18 cellular contexts compared by ENCODE assay signal in genomic region chr13:99722931-99723330, GRCh38.
DNase-seq lines count a peak whose midpoint lies in the region; ATAC-seq and TF ChIP-seq lines count a peak whose summit lies in the region.
"Had no signal": no experiment of that assay in that cellular context is flagged by ENCODE, and none has a peak within 500 bp of the region (broad histone marks: within the 10 kb centered on the region; RNA-seq: fewer than 3 reads in every experiment).

No MANE protein-coding gene starts in this region.

- H4K20me1 ChIP-seq in GM23338 (replicated peaks; ENCODE audit: insufficient read depth) (no peaks in the 10 kb centered on the region), neural progenitor cell (ENCODE audit: low read depth) (no peaks in the 10 kb centered on the region)

- no peak for TF ChIP-seq EP300 in tibial nerve (IDR thresholded peaks at IDR 0.05)

- ATAC-seq in GM23338, result no peak
- ATAC-seq in activated naive CD8-positive, alpha-beta T cell treated with anti-CD3 and anti-CD28 coated beads, Interleukin-2, amount 50 U/mL, for 24 hours, result no peak

- H3K79me2 ChIP-seq in GM23338 (replicated peaks; ENCODE audit: insufficient read depth) (no peaks in the 10 kb centered on the region), neural progenitor cell (ENCODE audit: low read depth) (peaks cover 4% of the 10 kb centered on the region)

- peaks cover under 1% of the 10 kb centered on the region; the same call in 1 of the 2 replicates for H3F3A ChIP-seq in GM23338 (replicated peaks; ENCODE audit: low read depth)
- peaks cover 89% of the 10 kb centered on the region for H3F3A ChIP-seq in neural progenitor cell (ENCODE audit: low read depth)

- H3K9me3 ChIP-seq in endodermal cell (ENCODE audit: control insufficient read depth, low read length) (no peaks in the 10 kb centered on the region), neural progenitor cell (ENCODE audit: low read depth) (no peaks in the 10 kb centered on the region), tibial nerve (no peaks in the 10 kb centered on the region)
- H3K9me3 ChIP-seq: SJSA1 had no signal

- H3K4me3 ChIP-seq in GM23338, result no peak overlapping the region
- no peak overlapping the region for H3K4me3 ChIP-seq in endodermal cell (ENCODE audit: low read length)
- no peak overlapping the region for H3K4me3 ChIP-seq in neural progenitor cell
- H3K4me3 ChIP-seq in tibial nerve, result no peak overlapping the region
- H3K4me3 ChIP-seq: SJSA1 had no signal

- DNase-seq in GM23338 (ENCODE audit: low spot score) (no peak), NCI-H2081 treated with DMSO at 0.1 percent for 48 hours (lab: John Stamatoyannopoulos, UW) (peak; percentile 38), endodermal cell (no peak), neural progenitor cell (ENCODE audit: low spot score) (no peak), tibial nerve (ENCODE audit: low spot score in 2 of 2) (no peak), NCI-H1694 (lab: John Stamatoyannopoulos, UW) (no peak), G401 (ENCODE audit: low spot score) (no peak)
- no peak for DNase-seq in activated naive CD8-positive, alpha-beta T cell treated with anti-CD3 and anti-CD28 coated beads, Interleukin-2, amount 50 U/mL, for 24 hours
- DNase-seq: C1 segment of cervical spinal cord, GF-D8, H7, KBM-7, NCI-H187, NCI-H446, NCI-H82, SW 1271 had no signal

- 68 to 92% methylated on average over 3 to 7 of the region's 7 CpGs for WGBS in endodermal cell (ENCODE audit: insufficient coverage in 1 of 2, insufficient read length in 1 of 2), 2 experiments
- 67 to 68% methylated on average over 7 of the region's 7 CpGs for WGBS in tibial nerve, 2 donors

- H3K27me3 ChIP-seq in GM23338 (ENCODE audit: insufficient read depth) (no peaks in the 10 kb centered on the region), endodermal cell (ENCODE audit: control insufficient read depth, insufficient read depth, low read length, poor library complexity, severe bottlenecking) (no peaks in the 10 kb centered on the region), neural progenitor cell (no peaks in the 10 kb centered on the region), tibial nerve (no peaks in the 10 kb centered on the region)

- H3K27ac Mint-ChIP-seq in GM23338, result peak overlapping the region; percentile 73; the same call in 1 of the 2 replicates
- H3K27ac Mint-ChIP-seq in endodermal cell, result no peak overlapping the region
- peak overlapping the region; percentile 99 for H3K27ac Mint-ChIP-seq in neural progenitor cell
- no peak overlapping the region for H3K27ac Mint-ChIP-seq in activated naive CD8-positive, alpha-beta T cell treated with anti-CD3 and anti-CD28 coated beads, Interleukin-2, amount 50 U/mL, for 24 hours

- peaks cover 8% of the 10 kb centered on the region for H3K27me3 Mint-ChIP-seq in GM23338 (ENCODE audit: insufficient read depth, low read depth, poor library complexity)
- no peaks in the 10 kb centered on the region for H3K27me3 Mint-ChIP-seq in endodermal cell (ENCODE audit: insufficient read depth)
- peaks cover 3% of the 10 kb centered on the region for H3K27me3 Mint-ChIP-seq in neural progenitor cell (ENCODE audit: insufficient read depth, low read depth)
- H3K27me3 Mint-ChIP-seq in activated naive CD8-positive, alpha-beta T cell treated with anti-CD3 and anti-CD28 coated beads, Interleukin-2, amount 50 U/mL, for 24 hours, result no peaks in the 10 kb centered on the region

- H2AFZ ChIP-seq in GM23338 (no peak overlapping the region), neural progenitor cell (replicated peaks) (no peak overlapping the region)

- no peak overlapping the region for H3K27ac ChIP-seq in GM23338 (ENCODE audit: low read depth)
- peak overlapping the region; percentile 87 for H3K27ac ChIP-seq in endodermal cell (ENCODE audit: low read depth, low read length)
- H3K27ac ChIP-seq in neural progenitor cell, result peak overlapping the region; percentile 98
- no peak overlapping the region for H3K27ac ChIP-seq in tibial nerve
- H3K27ac ChIP-seq: HL-60, SJSA1 had no signal

- H3K9me3 Mint-ChIP-seq in GM23338, result no peaks in the 10 kb centered on the region
- H3K9me3 Mint-ChIP-seq in endodermal cell, result no peaks in the 10 kb centered on the region
- no peaks in the 10 kb centered on the region for H3K9me3 Mint-ChIP-seq in neural progenitor cell
- H3K9me3 Mint-ChIP-seq in activated naive CD8-positive, alpha-beta T cell treated with anti-CD3 and anti-CD28 coated beads, Interleukin-2, amount 50 U/mL, for 24 hours, result no peaks in the 10 kb centered on the region

- H3K36me3 Mint-ChIP-seq in GM23338 (ENCODE audit: low read depth) (no peaks in the 10 kb centered on the region; the same call in 2 of the 3 replicates), endodermal cell (ENCODE audit: low read depth) (no peaks in the 10 kb centered on the region), neural progenitor cell (peaks cover 4% of the 10 kb centered on the region)
- H3K36me3 Mint-ChIP-seq in activated naive CD8-positive, alpha-beta T cell treated with anti-CD3 and anti-CD28 coated beads, Interleukin-2, amount 50 U/mL, for 24 hours (ENCODE audit: low read depth), result no peaks in the 10 kb centered on the region

- TF ChIP-seq CTCF in GM23338 (conservative IDR thresholded peaks at IDR 0.05; ENCODE audit: low read depth in 2 of 2) (no peak), endodermal cell (conservative IDR thresholded peaks at IDR 0.05) (no peak), neural progenitor cell (IDR thresholded peaks at IDR 0.05) (no peak), tibial nerve (IDR thresholded peaks at IDR 0.05) (no peak)

- H3K4me3 Mint-ChIP-seq in GM23338 (no peak overlapping the region; the same call in 2 of the 3 replicates), endodermal cell (no peak overlapping the region), neural progenitor cell (peak overlapping the region; percentile 44)
- no peak overlapping the region for H3K4me3 Mint-ChIP-seq in activated naive CD8-positive, alpha-beta T cell treated with anti-CD3 and anti-CD28 coated beads, Interleukin-2, amount 50 U/mL, for 24 hours

- no peaks in the 10 kb centered on the region for H3K36me3 ChIP-seq in GM23338 (ENCODE audit: insufficient read depth)
- no peaks in the 10 kb centered on the region for H3K36me3 ChIP-seq in endodermal cell (ENCODE audit: control insufficient read depth, insufficient read depth, low read length)
- H3K36me3 ChIP-seq in neural progenitor cell, result no peaks in the 10 kb centered on the region
- H3K36me3 ChIP-seq in tibial nerve, result no peaks in the 10 kb centered on the region
- H3K36me3 ChIP-seq: SJSA1 had no signal

- no peak for TF ChIP-seq POLR2A in tibial nerve (IDR thresholded peaks at IDR 0.05)

- in situ Hi-C loops in G401 (cut with HindIII; ENCODE audit: low sequenced_read_pairs), result no loop called here

- no peak overlapping the region for H3K9ac ChIP-seq in endodermal cell (ENCODE audit: extremely low read depth, low read length, poor library complexity, severe bottlenecking)
- H3K9ac ChIP-seq in neural progenitor cell, result no peak overlapping the region

- H3K4me2 ChIP-seq in GM23338 (no peak overlapping the region), neural progenitor cell (peak overlapping the region; percentile 69)

- H3K4me1 ChIP-seq in GM23338 (ENCODE audit: insufficient read depth) (peaks cover 64% of the 10 kb centered on the region), endodermal cell (ENCODE audit: control insufficient read depth, insufficient read depth, low read length) (peaks cover 19% of the 10 kb centered on the region), neural progenitor cell (peaks cover 85% of the 10 kb centered on the region), tibial nerve (no peaks in the 10 kb centered on the region)
- H3K4me1 ChIP-seq: SJSA1 had no signal

- H3K4me1 Mint-ChIP-seq in GM23338, result peaks cover 70% of the 10 kb centered on the region
- peaks cover 57% of the 10 kb centered on the region for H3K4me1 Mint-ChIP-seq in endodermal cell
- H3K4me1 Mint-ChIP-seq in neural progenitor cell, result peaks cover 76% of the 10 kb centered on the region
- no peaks in the 10 kb centered on the region for H3K4me1 Mint-ChIP-seq in activated naive CD8-positive, alpha-beta T cell treated with anti-CD3 and anti-CD28 coated beads, Interleukin-2, amount 50 U/mL, for 24 hours

- no peaks in the 10 kb centered on the region for H3K9me2 ChIP-seq in GM23338 (ENCODE audit: insufficient read depth)

TF ChIP-seq in GM23338, 12 proteins besides CTCF, POLR2A, EP300 and RAD21 (continues in another document):
- TF ChIP-seq NANOG (IDR thresholded peaks at IDR 0.05; ENCODE audit: borderline replicate concordance) (no peak), ETS1 (IDR thresholded peaks at IDR 0.05) (no peak), ZNF114 (CRISPR knock-in tag; IDR thresholded peaks at IDR 0.05) (no peak), JUNB (IDR thresholded peaks at IDR 0.05; ENCODE audit: unreplicated experiment) (no peak), EZH2phosphoT487 (IDR thresholded peaks at IDR 0.05; ENCODE audit: unreplicated experiment) (no peak)

Comparison
In these comparisons a context has a peak if more than half of its experiments do, and no peak if none do; other contexts are left out.
1. H3K27ac ChIP-seq: peak in endodermal cell (single experiment) and neural progenitor cell (single experiment); none in GM23338 (single experiment) and tibial nerve (0 of 4).
2. H3K27ac Mint-ChIP-seq: peak in GM23338 (single experiment) and neural progenitor cell (single experiment); none in endodermal cell (single experiment) and activated naive CD8-positive, alpha-beta T cell treated with anti-CD3 and anti-CD28 coated beads, Interleukin-2, amount 50 U/mL, for 24 hours (single experiment).